ENCODE assay signal across 28 cellular contexts in genomic region chr3:122923611-122924010, GRCh38.
"Had no signal": no experiment of that assay in that cellular context is flagged by ENCODE, and none has a peak within 500 bp of the region (broad histone marks: within the 10 kb centered on the region; RNA-seq: fewer than 3 reads in every experiment).

No MANE protein-coding gene starts in this region.

- DNase-seq: activated CD4-positive, alpha-beta memory T cell treated with anti-CD3 and anti-CD28 coated beads, Interleukin-2, amount 10 ng/mL, durations not matched to agents 7 days and 5 days; activated CD4-positive, alpha-beta T cell treated with anti-CD3 and anti-CD28 coated beads for 4 hours; activated CD4-positive, alpha-beta T cell treated with anti-CD3 and anti-CD28 coated beads, Interleukin-2, amount 10 ng/mL, durations not matched to agents 7 days and 5 days; activated CD4-positive, alpha-beta T cell treated with anti-CD3 and anti-CD28 coated beads, Interleukin-2, amount 50 U/mL, for 4 hours; activated CD4-positive, CD25-positive, alpha-beta regulatory T cell; activated CD4-positive, CD25-positive, alpha-beta regulatory T cell treated with anti-CD3 and anti-CD28 coated beads, Interleukin-2, amount 50 U/mL, for 72 hours; activated CD8-positive, alpha-beta memory T cell treated with anti-CD3 and anti-CD28 coated beads, Interleukin-2, amount 50 U/mL, for 48 hours; activated effector memory CD4-positive, alpha-beta T cell treated with Interleukin-2 at 50 U/mL for 16 hours; activated gamma-delta T cell treated with Interleukin-2 at 50 U/mL for 16 hours; activated naive CD4-positive, alpha-beta T cell treated with anti-CD3 and anti-CD28 coated beads, Interleukin-2, amount 50 U/mL, for 16 hours; activated naive CD4-positive, alpha-beta T cell treated with Interleukin-2 at 50 U/mL for 16 hours; activated T-cell treated with anti-CD3 and anti-CD28 coated beads for 4 hours; activated T-cell treated with anti-CD3 and anti-CD28 coated beads, Interleukin-2, amount 50 U/mL, for 24 hours; activated T-cell treated with anti-CD3 and anti-CD28 coated beads, Interleukin-2, amount 50 U/mL, for 72 hours; amniotic stem cell; anterior cingulate cortex; brain microvascular endothelial cell; cortex of kidney; dermis blood vessel endothelial cell; effector CD8-positive, alpha-beta T cell; esophagus squamous epithelium; foreskin melanocyte; heart right ventricle; T-helper 2 cell had no signal

- H3K4me3 Mint-ChIP-seq: activated CD4-positive, alpha-beta memory T cell treated with anti-CD3 and anti-CD28 coated beads, Interleukin-2, amount 10 ng/mL, durations not matched to agents 7 days and 5 days; activated CD4-positive, alpha-beta T cell treated with anti-CD3 and anti-CD28 coated beads, Interleukin-2, amount 10 ng/mL, durations not matched to agents 7 days and 5 days; activated naive CD8-positive, alpha-beta T cell; activated T-cell treated with anti-CD3 and anti-CD28 coated beads, Interleukin-2, amount 50 U/mL, for 24 hours; activated T-cell treated with anti-CD3 and anti-CD28 coated beads, Interleukin-2, amount 50 U/mL, for 72 hours; central memory CD8-positive, alpha-beta T cell had no signal

- H3K9me3 ChIP-seq: esophagus squamous epithelium, gastroesophageal sphincter, heart right ventricle had no signal

- H3K27ac ChIP-seq: brain microvascular endothelial cell, epithelial cell of prostate, esophagus squamous epithelium, gastroesophageal sphincter, heart right ventricle had no signal

- H3K36me3 ChIP-seq: brain microvascular endothelial cell, esophagus squamous epithelium, gastroesophageal sphincter had no signal

- H3K9me3 Mint-ChIP-seq: activated CD4-positive, alpha-beta memory T cell treated with anti-CD3 and anti-CD28 coated beads, Interleukin-2, amount 10 ng/mL, durations not matched to agents 7 days and 5 days; activated CD4-positive, alpha-beta T cell treated with anti-CD3 and anti-CD28 coated beads, Interleukin-2, amount 10 ng/mL, durations not matched to agents 7 days and 5 days; activated T-cell treated with anti-CD3 and anti-CD28 coated beads, Interleukin-2, amount 50 U/mL, for 24 hours; activated T-cell treated with anti-CD3 and anti-CD28 coated beads, Interleukin-2, amount 50 U/mL, for 72 hours; central memory CD8-positive, alpha-beta T cell had no signal

- ATAC-seq: activated T-cell treated with anti-CD3 and anti-CD28 coated beads, Interleukin-2, amount 50 U/mL, for 72 hours; gastroesophageal sphincter; heart right ventricle had no signal

- H3K4me3 ChIP-seq: esophagus squamous epithelium, gastroesophageal sphincter, heart right ventricle had no signal

- H3K27ac Mint-ChIP-seq: activated CD4-positive, alpha-beta memory T cell treated with anti-CD3 and anti-CD28 coated beads, Interleukin-2, amount 10 ng/mL, durations not matched to agents 7 days and 5 days; activated CD4-positive, alpha-beta T cell treated with anti-CD3 and anti-CD28 coated beads, Interleukin-2, amount 10 ng/mL, durations not matched to agents 7 days and 5 days; activated naive CD8-positive, alpha-beta T cell; activated T-cell treated with anti-CD3 and anti-CD28 coated beads, Interleukin-2, amount 50 U/mL, for 24 hours; activated T-cell treated with anti-CD3 and anti-CD28 coated beads, Interleukin-2, amount 50 U/mL, for 72 hours had no signal

- H3K4me1 Mint-ChIP-seq: activated CD4-positive, alpha-beta T cell treated with anti-CD3 and anti-CD28 coated beads, Interleukin-2, amount 10 ng/mL, durations not matched to agents 7 days and 5 days; central memory CD8-positive, alpha-beta T cell had no signal
